Comparison of ENCODE assay signal across 16 cellular contexts in the genomic region with DNA sequence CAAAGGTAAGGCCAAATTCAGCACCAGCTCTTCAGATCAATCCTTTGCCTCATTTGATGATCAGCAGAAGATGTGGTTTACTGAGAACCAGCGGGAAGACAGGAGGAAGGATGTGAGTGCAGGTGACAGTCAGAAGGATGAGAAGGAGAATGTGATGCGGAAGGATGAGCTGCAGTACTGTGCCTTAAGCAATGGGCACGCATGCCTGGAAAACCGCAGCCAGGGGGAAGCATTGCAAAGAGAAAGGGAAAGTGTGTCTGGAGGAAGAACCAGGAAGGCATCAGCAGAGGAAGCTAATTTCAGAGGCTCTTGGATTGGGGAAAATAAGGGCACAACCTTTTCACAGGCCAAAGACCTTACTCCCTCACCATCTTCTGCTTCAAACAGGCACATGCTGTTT. TPM values are rescaled to one million over a fixed set of nuclear protein-coding genes. Genes with fewer than 3 reads are reported as not detected.
DNase-seq lines count a peak whose midpoint lies in the region; ATAC-seq and TF ChIP-seq lines count a peak whose summit lies in the region.
"Had no signal": no experiment of that assay in that cellular context is flagged by ENCODE, and none has a peak within 500 bp of the region (broad histone marks: within the 10 kb centered on the region; RNA-seq: fewer than 3 reads in every experiment).

No MANE protein-coding gene starts in this region.

- TF ChIP-seq CTCF in SK-N-SH (IDR thresholded peaks at IDR 0.05) = no peak
- peak; percentile 61 for TF ChIP-seq CTCF in chondrocyte (IDR thresholded peaks at IDR 0.05)
- peak; percentile 45 for TF ChIP-seq CTCF in osteocyte (IDR thresholded peaks at IDR 0.05)
- no peak for TF ChIP-seq CTCF in colonic mucosa (IDR thresholded peaks at IDR 0.05)

- POLR2A ChIA-PET in SK-N-SH (lab: Yijun Ruan, JAX) = no interaction called here

- H4K20me1 ChIP-seq in SK-N-SH (ENCODE audit: insufficient read depth) = no peaks in the 10 kb centered on the region

- H3K4me1 ChIP-seq in SK-N-SH (ENCODE audit: control insufficient read depth in 1 of 2, insufficient read depth in 2 of 2, low read depth in 1 of 2, low read length in 1 of 2) = peaks cover 0 to 8% of the 10 kb centered on the region in 2 experiments; a peak in 1 of 4 replicates
- no peaks in the 10 kb centered on the region for H3K4me1 ChIP-seq in effector memory CD4-positive, alpha-beta T cell (ENCODE audit: control insufficient read depth, insufficient read depth, low read length, poor library complexity, severe bottlenecking)
- H3K4me1 ChIP-seq in colonic mucosa = no peaks in the 10 kb centered on the region
- H3K4me1 ChIP-seq: pancreas had no signal

- H3K4me3 ChIP-seq in SK-N-SH (ENCODE audit: low read depth in 2 of 2, low read length in 1 of 2) (no peak overlapping the region), MG63 (no peak overlapping the region), colonic mucosa (no peak overlapping the region)
- no peak overlapping the region for H3K4me3 ChIP-seq in effector memory CD4-positive, alpha-beta T cell (ENCODE audit: insufficient read depth, low read depth, low read length, poor library complexity, severe bottlenecking)
- H3K4me3 ChIP-seq: pancreas had no signal

- H3K4me3 Mint-ChIP-seq in chondrocyte (ENCODE audit: unreplicated experiment) (no peak overlapping the region), osteocyte (ENCODE audit: unreplicated experiment) (no peak overlapping the region)
- H3K4me3 Mint-ChIP-seq: effector memory CD8-positive, alpha-beta T cell had no signal

- ATAC-seq in SK-N-SH treated with all-trans-retinoic acid at 6 μM for 48 hours = no peak
- ATAC-seq: effector memory CD8-positive, alpha-beta T cell; left ventricle myocardium superior; pancreas had no signal

- no peaks in the 10 kb centered on the region for H3K4me1 Mint-ChIP-seq in chondrocyte (ENCODE audit: low read depth)
- H3K4me1 Mint-ChIP-seq in osteocyte (ENCODE audit: unreplicated experiment) = no peaks in the 10 kb centered on the region

- H3K27ac Mint-ChIP-seq in chondrocyte (ENCODE audit: unreplicated experiment) = no peak overlapping the region
- H3K27ac Mint-ChIP-seq in osteocyte (ENCODE audit: unreplicated experiment) = no peak overlapping the region
- H3K27ac Mint-ChIP-seq: effector memory CD8-positive, alpha-beta T cell had no signal

- H3K27ac ChIP-seq in SK-N-SH (ENCODE audit: low read depth in 2 of 2, low read length in 1 of 2) = no peak overlapping the region
- no peak overlapping the region for H3K27ac ChIP-seq in effector memory CD4-positive, alpha-beta T cell (ENCODE audit: insufficient read depth, low read length, poor library complexity, severe bottlenecking)
- no peak overlapping the region for H3K27ac ChIP-seq in colonic mucosa
- H3K27ac ChIP-seq: pancreas had no signal

- peak; percentile 55 for TF ChIP-seq RAD21 in SK-N-SH (IDR thresholded peaks at IDR 0.05; ENCODE audit: low read length)

- H3K9me2 ChIP-seq in SK-N-SH = no peaks in the 10 kb centered on the region

- H3K36me3 ChIP-seq in SK-N-SH (replicated peaks in 1 of 2; ENCODE audit: control insufficient read depth in 1 of 2, insufficient read depth in 2 of 2, low read length in 1 of 2) (no peaks in the 10 kb centered on the region), MG63 (no peaks in the 10 kb centered on the region), colonic mucosa (no peaks in the 10 kb centered on the region)
- H3K36me3 ChIP-seq in effector memory CD4-positive, alpha-beta T cell (ENCODE audit: control insufficient read depth, insufficient read depth, low read length) = no peaks in the 10 kb centered on the region
- H3K36me3 ChIP-seq: pancreas had no signal

- CTCF ChIA-PET in SK-N-SH (lab: Yijun Ruan, JAX) = interaction anchor here (0.7 to 1.7 kb wide), 10 partner anchors 27 to 669 kb away, joined by 3 to 7 read pairs (median 4); no protein-coding TSS in a partner anchor

- H2AFZ ChIP-seq in SK-N-SH (ENCODE audit: low read depth) = no peak overlapping the region

- DNase-seq in SK-N-SH (peak; percentile 36), MG63 (peak; percentile 40), chondrocyte (ENCODE audit: low spot score) (no peak), osteocyte (ENCODE audit: extremely low spot score, unreplicated experiment) (peak; percentile 76), mucosa of gallbladder (ENCODE audit: low spot score) (no peak), colonic mucosa (no peak)
- DNase-seq in effector memory CD4-positive, alpha-beta T cell = no peak
- DNase-seq: AML-193; effector memory CD8-positive, alpha-beta T cell; GF-D8; KG1; left ventricle myocardium superior; NCI-H226; pancreas; SIG-M5 had no signal

- H3K9me3 Mint-ChIP-seq in chondrocyte (ENCODE audit: low read depth) = no peaks in the 10 kb centered on the region
- H3K9me3 Mint-ChIP-seq in osteocyte (ENCODE audit: unreplicated experiment) = no peaks in the 10 kb centered on the region
- H3K9me3 Mint-ChIP-seq: effector memory CD8-positive, alpha-beta T cell had no signal

- H3K36me3 Mint-ChIP-seq in chondrocyte (ENCODE audit: low read depth) (no peaks in the 10 kb centered on the region), osteocyte (ENCODE audit: unreplicated experiment) (no peaks in the 10 kb centered on the region)

- no peak overlapping the region for H3K9ac ChIP-seq in SK-N-SH
- no peak overlapping the region for H3K9ac ChIP-seq in colonic mucosa (ENCODE audit: low read depth in 2 of 2, low read length in 2 of 2)

- H3K27me3 Mint-ChIP-seq in chondrocyte (ENCODE audit: low read depth) = peaks cover 15% of the 10 kb centered on the region
- peaks cover 19% of the 10 kb centered on the region for H3K27me3 Mint-ChIP-seq in osteocyte (ENCODE audit: unreplicated experiment)

- intact Hi-C loops in colonic mucosa (cut with DNase I) = no loop called here

- H3K27me3 ChIP-seq in SK-N-SH (ENCODE audit: insufficient read depth) = no peaks in the 10 kb centered on the region
- H3K27me3 ChIP-seq in MG63 = no peaks in the 10 kb centered on the region
- H3K27me3 ChIP-seq in effector memory CD4-positive, alpha-beta T cell (replicated peaks; ENCODE audit: control insufficient read depth, insufficient read depth, low read length, poor library complexity, severe bottlenecking) = no peaks in the 10 kb centered on the region
- H3K27me3 ChIP-seq in colonic mucosa = no peaks in the 10 kb centered on the region
- H3K27me3 ChIP-seq: pancreas had no signal

- no peak for TF ChIP-seq EP300 in SK-N-SH (IDR thresholded peaks at IDR 0.05; ENCODE audit: borderline replicate concordance in 1 of 2, low read depth in 1 of 2, low read length in 1 of 2)

- WGBS in SK-N-SH (ENCODE audit: low lambda C conversion rate) = 43% methylated on average over 4 of the region's 4 CpGs

- H3K79me2 ChIP-seq in SK-N-SH (ENCODE audit: insufficient read depth) = no peaks in the 10 kb centered on the region

- H3F3A ChIP-seq in SK-N-SH (replicated peaks; ENCODE audit: insufficient read depth) = no peaks in the 10 kb centered on the region

- no peak overlapping the region for H3K4me2 ChIP-seq in SK-N-SH

- H3K9me3 ChIP-seq in SK-N-SH (no peaks in the 10 kb centered on the region), MG63 (no peaks in the 10 kb centered on the region), colonic mucosa (no peaks in the 10 kb centered on the region)
- H3K9me3 ChIP-seq in effector memory CD4-positive, alpha-beta T cell (ENCODE audit: control insufficient read depth, low read length) = no peaks in the 10 kb centered on the region
- H3K9me3 ChIP-seq: pancreas had no signal

TF ChIP-seq in SK-N-SH, 30 proteins besides CTCF, POLR2A, EP300 and RAD21:
- TF ChIP-seq MXI1 (IDR thresholded peaks at IDR 0.05; ENCODE audit: low read depth, low read length) = no peak
- no peak for TF ChIP-seq JUND (IDR thresholded peaks at IDR 0.05)
- no peak for TF ChIP-seq TCF12 (IDR thresholded peaks at IDR 0.05)
- TF ChIP-seq, protein P1, sequence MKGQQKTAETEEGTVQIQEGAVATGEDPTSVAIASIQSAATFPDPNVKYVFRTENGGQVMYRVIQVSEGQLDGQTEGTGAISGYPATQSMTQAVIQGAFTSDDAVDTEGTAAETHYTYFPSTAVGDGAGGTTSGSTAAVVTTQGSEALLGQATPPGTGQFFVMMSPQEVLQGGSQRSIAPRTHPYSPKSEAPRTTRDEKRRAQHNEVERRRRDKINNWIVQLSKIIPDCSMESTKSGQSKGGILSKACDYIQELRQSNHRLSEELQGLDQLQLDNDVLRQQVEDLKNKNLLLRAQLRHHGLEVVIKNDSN (IDR thresholded peaks at IDR 0.05; ENCODE audit: borderline replicate concordance, low read depth) = no peak
- TF ChIP-seq TAF1 (IDR thresholded peaks at IDR 0.05; ENCODE audit: borderline replicate concordance, low read depth, low read length) = no peak
- peak; percentile 23; the same call in 1 of the 2 replicates for TF ChIP-seq SMC3 (IDR thresholded peaks at IDR 0.05; ENCODE audit: low read depth, low read length)

TF ChIP-seq in SK-N-SH treated with all-trans-retinoic acid at 6 μM for 48 hours, 23 proteins besides CTCF, POLR2A, EP300 and RAD21:
- TF ChIP-seq ZNF70 (CRISPR knock-in tag; IDR thresholded peaks at IDR 0.05) = no peak
- TF ChIP-seq, protein P2, sequence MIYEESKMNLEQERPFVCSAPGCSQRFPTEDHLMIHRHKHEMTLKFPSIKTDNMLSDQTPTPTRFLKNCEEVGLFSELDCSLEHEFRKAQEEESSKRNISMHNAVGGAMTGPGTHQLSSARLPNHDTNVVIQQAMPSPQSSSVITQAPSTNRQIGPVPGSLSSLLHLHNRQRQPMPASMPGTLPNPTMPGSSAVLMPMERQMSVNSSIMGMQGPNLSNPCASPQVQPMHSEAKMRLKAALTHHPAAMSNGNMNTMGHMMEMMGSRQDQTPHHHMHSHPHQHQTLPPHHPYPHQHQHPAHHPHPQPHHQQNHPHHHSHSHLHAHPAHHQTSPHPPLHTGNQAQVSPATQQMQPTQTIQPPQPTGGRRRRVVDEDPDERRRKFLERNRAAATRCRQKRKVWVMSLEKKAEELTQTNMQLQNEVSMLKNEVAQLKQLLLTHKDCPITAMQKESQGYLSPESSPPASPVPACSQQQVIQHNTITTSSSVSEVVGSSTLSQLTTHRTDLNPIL (CRISPR knock-in tag; IDR thresholded peaks at IDR 0.05; ENCODE audit: low read depth) = no peak

RNA-seq across cellular contexts. Expression of a gene that starts 25.7 kb away (rescaled TPM):
- polyA plus RNA-seq in SK-N-SH (2012; rRNA removed) = not detected in 2 replicates
- polyA plus RNA-seq in SK-N-SH (2012; cell fraction: cytosol; rRNA removed) = not detected in 2 replicates
- polyA plus RNA-seq in SK-N-SH (2012; cell fraction: nucleus; rRNA removed) = not detected in 2 replicates
- total RNA-seq in MG63 (2014; rRNA removed; shearing (Covaris generic); ENCODE audit: low replicate concordance) = not detected in 2 replicates
- not detected in 3 replicates for total RNA-seq in chondrocyte
- not detected in 2 replicates for total RNA-seq in osteocyte
- total RNA-seq in mucosa of gallbladder = not detected
- not detected for total RNA-seq in colonic mucosa

Comparison
In these comparisons a context has a peak if more than half of its experiments do, and no peak if none do; other contexts are left out.
1. DNase-seq: peak in SK-N-SH (single experiment), MG63 (single experiment) and osteocyte (single experiment); none in chondrocyte (single experiment), effector memory CD4-positive, alpha-beta T cell (0 of 3), mucosa of gallbladder (single experiment) and colonic mucosa (single experiment).
2. CTCF ChIP-seq: peak in chondrocyte (single experiment) and osteocyte (single experiment); none in SK-N-SH (single experiment) and colonic mucosa (single experiment).